In genomic region chr2:97966545-97967215, GRCh38 we compare ENCODE assay signal across 12 cellular contexts. TPM values are rescaled to one million over a fixed set of nuclear protein-coding genes. Genes with fewer than 3 reads are reported as not detected.
DNase-seq lines count a peak whose midpoint lies in the region; ATAC-seq and TF ChIP-seq lines count a peak whose summit lies in the region.
"Had no signal": no experiment of that assay in that cellular context is flagged by ENCODE, and none has a peak within 500 bp of the region (broad histone marks: within the 10 kb centered on the region; RNA-seq: fewer than 3 reads in every experiment).

No MANE protein-coding gene starts in this region.

- in situ Hi-C loops in brain microvascular endothelial cell (cut with HindIII; ENCODE audit: low pct_ligation_motif_present, low sequenced_read_pairs): no loop called here

- no peak overlapping the region for H3K4me3 ChIP-seq in DOHH2 (ENCODE audit: low read length)
- no peak overlapping the region for H3K4me3 ChIP-seq in epithelial cell of esophagus (ENCODE audit: low read length)
- H3K4me3 ChIP-seq in brain microvascular endothelial cell (ENCODE audit: low read depth, low read length): no peak overlapping the region
- H3K4me3 ChIP-seq in heart left ventricle: no peak overlapping the region

- ATAC-seq in HG03354 (IDR thresholded peaks at IDR 0.05; ENCODE audit: poor library complexity, severe bottlenecking, unreplicated experiment) (peak; percentile 77), heart left ventricle (no peak)

- peaks cover 2% of the 10 kb centered on the region; the same call in 1 of the 2 replicates for H3K36me3 ChIP-seq in DOHH2 (ENCODE audit: control insufficient read depth, low read length)
- H3K36me3 ChIP-seq in brain microvascular endothelial cell (replicated peaks): no peaks in the 10 kb centered on the region
- no peaks in the 10 kb centered on the region for H3K36me3 ChIP-seq in heart left ventricle

- H4K20me1 ChIP-seq in DOHH2 (ENCODE audit: control insufficient read depth, insufficient read depth, low read depth, low read length): peaks cover 4% of the 10 kb centered on the region; the same call in 1 of the 2 replicates

- H3F3A ChIP-seq in DOHH2 (ENCODE audit: control insufficient read depth, insufficient read depth): no peaks in the 10 kb centered on the region

- H3K27me3 ChIP-seq in DOHH2 (ENCODE audit: control insufficient read depth, low read length) (no peaks in the 10 kb centered on the region), brain microvascular endothelial cell (replicated peaks) (no peaks in the 10 kb centered on the region), heart left ventricle (no peaks in the 10 kb centered on the region)

- H3K79me2 ChIP-seq in DOHH2 (ENCODE audit: control insufficient read depth, low read length): peaks cover 100% of the 10 kb centered on the region

- 83 to 91% (median 86%) methylated on average over 3 of the region's 3 CpGs for WGBS in heart left ventricle, 4 donors

- peak; percentile 28 for DNase-seq in GM20000 (ENCODE audit: low spot score)
- DNase-seq in epithelial cell of esophagus (ENCODE audit: low read depth): peak; percentile 97
- DNase-seq in SW 1271 (lab: John Stamatoyannopoulos, UW): no peak
- no peak for DNase-seq in brain microvascular endothelial cell
- no peak for DNase-seq in SIG-M5 treated with dmso at 0.1 percent for 504 hours (lab: John Stamatoyannopoulos, UW; ENCODE audit: unreplicated experiment)
- no peak for DNase-seq in heart left ventricle
- DNase-seq: activated CD4-positive, CD25-positive, alpha-beta regulatory T cell treated with anti-CD3 and anti-CD28 coated beads, Interleukin-2, amount 50 U/mL, for 72 hours; NCI-H2081 treated with DMSO at 0.1 percent for 48 hours; stimulated activated CD4-positive, alpha-beta T cell treated with anti-CD3 and anti-CD28 coated beads, Interleukin-4, amount 100 ng/mL, for 1 hour had no signal

- no peaks in the 10 kb centered on the region for H3K9me2 ChIP-seq in DOHH2 (replicated peaks; ENCODE audit: control insufficient read depth, low read length)

- H3K27ac ChIP-seq in DOHH2 (ENCODE audit: low read depth, low read length) (no peak overlapping the region), brain microvascular endothelial cell (no peak overlapping the region), heart left ventricle (no peak overlapping the region)
- H3K27ac ChIP-seq: C4-2B had no signal

- TF ChIP-seq CTCF in DOHH2 (IDR thresholded peaks at IDR 0.05; ENCODE audit: low read depth, low read length, poor library complexity, severe bottlenecking): no peak
- no peak for TF ChIP-seq CTCF in GM20000 (IDR thresholded peaks at IDR 0.05; ENCODE audit: extremely low read depth, missing control alignments)
- TF ChIP-seq CTCF in epithelial cell of esophagus (IDR thresholded peaks at IDR 0.05; ENCODE audit: insufficient read depth, low read depth, low read length, missing control alignments): no peak
- TF ChIP-seq CTCF in brain microvascular endothelial cell (IDR thresholded peaks at IDR 0.05; ENCODE audit: low read depth, low read length, missing control alignments): no peak
- TF ChIP-seq CTCF in heart left ventricle (IDR thresholded peaks at IDR 0.05): no peak

- no peak for TF ChIP-seq POLR2A in heart left ventricle (IDR thresholded peaks at IDR 0.05)

- H3K9me3 ChIP-seq in DOHH2 (ENCODE audit: control insufficient read depth, insufficient read depth, low read length) (no peaks in the 10 kb centered on the region), heart left ventricle (no peaks in the 10 kb centered on the region)

- intact Hi-C loops in heart left ventricle (cut with DNase I): no loop called here

- H3K4me1 ChIP-seq in DOHH2 (ENCODE audit: control insufficient read depth, low read length) (peaks cover 65% of the 10 kb centered on the region), heart left ventricle (peaks cover 0 to 71% (median 42%) of the 10 kb centered on the region in 12 donors)

- peak overlapping the region; percentile 17 for H3K4me2 ChIP-seq in DOHH2 (ENCODE audit: low read length)

RNA-seq across cellular contexts. Expression of gene TMEM131, which starts 29.1 kb away (rescaled TPM):
- 10 to 100 TPM; 23.7 to 38.3 (median 31.3) TPM for total RNA-seq in heart left ventricle
- polyA plus RNA-seq in heart left ventricle: 10 to 100 TPM in 1 of 2 donors, 1 to 10 TPM in 1; 9.3 to 15.3 TPM

Comparison
In these comparisons a context has a peak if more than half of its experiments do, and no peak if none do; other contexts are left out.
1. DNase-seq: peak in GM20000 (single experiment) and epithelial cell of esophagus (single experiment); none in SW 1271 (0 of 2), brain microvascular endothelial cell (single experiment), SIG-M5 treated with dmso at 0.1 percent for 504 hours (single experiment) and heart left ventricle (0 of 5).